ENCODE assay signal across 2 cellular contexts in the genomic region with DNA sequence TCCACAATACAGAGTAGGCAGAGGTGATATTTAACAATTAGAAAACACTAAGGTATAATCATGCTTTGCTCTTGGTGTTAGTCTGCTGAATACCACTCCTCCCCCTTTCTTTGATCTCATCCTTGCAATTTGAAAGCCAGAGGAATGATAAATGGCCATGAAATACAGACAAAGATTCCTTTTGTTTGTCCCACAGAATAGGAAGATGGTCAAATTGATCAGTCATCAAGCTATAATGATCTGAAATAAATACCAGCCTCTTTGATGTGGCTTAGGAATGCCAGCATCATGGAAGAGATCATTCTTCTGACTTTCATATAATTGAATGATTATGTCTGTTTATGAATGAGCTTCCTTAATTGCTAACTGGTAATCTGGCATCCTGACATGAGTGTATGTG.
TF ChIP-seq lines count a peak whose summit lies in the region.

No MANE protein-coding gene starts in this region.

TF ChIP-seq in GM23338, 12 proteins besides CTCF, POLR2A, EP300 and RAD21 (continued from another document):
- TF ChIP-seq JUNB (IDR thresholded peaks at IDR 0.05; ENCODE audit: unreplicated experiment) (no peak), EZH2phosphoT487 (IDR thresholded peaks at IDR 0.05; ENCODE audit: unreplicated experiment) (no peak), POLR2AphosphoS5 (IDR thresholded peaks at IDR 0.05; ENCODE audit: low read depth) (no peak), EZH2 (IDR thresholded peaks at IDR 0.05; ENCODE audit: low read depth, unreplicated experiment) (no peak), CREB1 (CRISPR knock-in tag; IDR thresholded peaks at IDR 0.05; ENCODE audit: low read depth) (no peak), ZNF331 (CRISPR knock-in tag; IDR thresholded peaks at IDR 0.05; ENCODE audit: low read depth) (no peak), NANOG (IDR thresholded peaks at IDR 0.05; ENCODE audit: borderline replicate concordance) (no peak), STAT1 (IDR thresholded peaks at IDR 0.05; ENCODE audit: unreplicated experiment) (no peak), ZNF114 (CRISPR knock-in tag; IDR thresholded peaks at IDR 0.05) (no peak)
- TF ChIP-seq, protein P1, sequence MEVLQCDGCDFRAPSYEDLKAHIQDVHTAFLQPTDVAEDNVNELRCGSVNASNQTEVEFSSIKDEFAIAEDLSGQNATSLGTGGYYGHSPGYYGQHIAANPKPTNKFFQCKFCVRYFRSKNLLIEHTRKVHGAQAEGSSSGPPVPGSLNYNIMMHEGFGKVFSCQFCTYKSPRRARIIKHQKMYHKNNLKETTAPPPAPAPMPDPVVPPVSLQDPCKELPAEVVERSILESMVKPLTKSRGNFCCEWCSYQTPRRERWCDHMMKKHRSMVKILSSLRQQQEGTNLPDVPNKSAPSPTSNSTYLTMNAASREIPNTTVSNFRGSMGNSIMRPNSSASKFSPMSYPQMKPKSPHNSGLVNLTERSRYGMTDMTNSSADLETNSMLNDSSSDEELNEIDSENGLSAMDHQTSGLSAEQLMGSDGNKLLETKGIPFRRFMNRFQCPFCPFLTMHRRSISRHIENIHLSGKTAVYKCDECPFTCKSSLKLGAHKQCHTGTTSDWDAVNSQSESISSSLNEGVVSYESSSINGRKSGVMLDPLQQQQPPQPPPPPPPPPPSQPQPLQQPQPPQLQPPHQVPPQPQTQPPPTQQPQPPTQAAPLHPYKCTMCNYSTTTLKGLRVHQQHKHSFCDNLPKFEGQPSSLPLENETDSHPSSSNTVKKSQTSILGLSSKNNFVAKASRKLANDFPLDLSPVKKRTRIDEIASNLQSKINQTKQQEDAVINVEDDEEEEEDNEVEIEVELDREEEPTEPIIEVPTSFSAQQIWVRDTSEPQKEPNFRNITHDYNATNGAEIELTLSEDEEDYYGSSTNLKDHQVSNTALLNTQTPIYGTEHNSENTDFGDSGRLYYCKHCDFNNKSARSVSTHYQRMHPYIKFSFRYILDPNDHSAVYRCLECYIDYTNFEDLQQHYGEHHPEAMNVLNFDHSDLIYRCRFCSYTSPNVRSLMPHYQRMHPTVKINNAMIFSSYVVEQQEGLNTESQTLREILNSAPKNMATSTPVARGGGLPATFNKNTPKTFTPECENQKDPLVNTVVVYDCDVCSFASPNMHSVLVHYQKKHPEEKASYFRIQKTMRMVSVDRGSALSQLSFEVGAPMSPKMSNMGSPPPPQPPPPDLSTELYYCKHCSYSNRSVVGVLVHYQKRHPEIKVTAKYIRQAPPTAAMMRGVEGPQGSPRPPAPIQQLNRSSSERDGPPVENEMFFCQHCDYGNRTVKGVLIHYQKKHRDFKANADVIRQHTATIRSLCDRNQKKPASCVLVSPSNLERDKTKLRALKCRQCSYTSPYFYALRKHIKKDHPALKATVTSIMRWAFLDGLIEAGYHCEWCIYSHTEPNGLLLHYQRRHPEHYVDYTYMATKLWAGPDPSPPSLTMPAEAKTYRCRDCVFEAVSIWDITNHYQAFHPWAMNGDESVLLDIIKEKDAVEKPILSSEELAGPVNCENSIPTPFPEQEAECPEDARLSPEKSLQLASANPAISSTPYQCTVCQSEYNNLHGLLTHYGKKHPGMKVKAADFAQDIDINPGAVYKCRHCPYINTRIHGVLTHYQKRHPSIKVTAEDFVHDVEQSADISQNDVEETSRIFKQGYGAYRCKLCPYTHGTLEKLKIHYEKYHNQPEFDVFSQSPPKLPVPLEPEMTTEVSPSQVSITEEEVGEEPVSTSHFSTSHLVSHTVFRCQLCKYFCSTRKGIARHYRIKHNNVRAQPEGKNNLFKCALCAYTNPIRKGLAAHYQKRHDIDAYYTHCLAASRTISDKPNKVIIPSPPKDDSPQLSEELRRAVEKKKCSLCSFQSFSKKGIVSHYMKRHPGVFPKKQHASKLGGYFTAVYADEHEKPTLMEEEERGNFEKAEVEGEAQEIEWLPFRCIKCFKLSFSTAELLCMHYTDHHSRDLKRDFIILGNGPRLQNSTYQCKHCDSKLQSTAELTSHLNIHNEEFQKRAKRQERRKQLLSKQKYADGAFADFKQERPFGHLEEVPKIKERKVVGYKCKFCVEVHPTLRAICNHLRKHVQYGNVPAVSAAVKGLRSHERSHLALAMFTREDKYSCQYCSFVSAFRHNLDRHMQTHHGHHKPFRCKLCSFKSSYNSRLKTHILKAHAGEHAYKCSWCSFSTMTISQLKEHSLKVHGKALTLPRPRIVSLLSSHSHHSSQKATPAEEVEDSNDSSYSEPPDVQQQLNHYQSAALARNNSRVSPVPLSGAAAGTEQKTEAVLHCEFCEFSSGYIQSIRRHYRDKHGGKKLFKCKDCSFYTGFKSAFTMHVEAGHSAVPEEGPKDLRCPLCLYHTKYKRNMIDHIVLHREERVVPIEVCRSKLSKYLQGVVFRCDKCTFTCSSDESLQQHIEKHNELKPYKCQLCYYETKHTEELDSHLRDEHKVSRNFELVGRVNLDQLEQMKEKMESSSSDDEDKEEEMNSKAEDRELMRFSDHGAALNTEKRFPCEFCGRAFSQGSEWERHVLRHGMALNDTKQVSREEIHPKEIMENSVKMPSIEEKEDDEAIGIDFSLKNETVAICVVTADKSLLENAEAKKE (CRISPR knock-in tag; IDR thresholded peaks at IDR 0.05) = no peak
- TF ChIP-seq, protein P2, sequence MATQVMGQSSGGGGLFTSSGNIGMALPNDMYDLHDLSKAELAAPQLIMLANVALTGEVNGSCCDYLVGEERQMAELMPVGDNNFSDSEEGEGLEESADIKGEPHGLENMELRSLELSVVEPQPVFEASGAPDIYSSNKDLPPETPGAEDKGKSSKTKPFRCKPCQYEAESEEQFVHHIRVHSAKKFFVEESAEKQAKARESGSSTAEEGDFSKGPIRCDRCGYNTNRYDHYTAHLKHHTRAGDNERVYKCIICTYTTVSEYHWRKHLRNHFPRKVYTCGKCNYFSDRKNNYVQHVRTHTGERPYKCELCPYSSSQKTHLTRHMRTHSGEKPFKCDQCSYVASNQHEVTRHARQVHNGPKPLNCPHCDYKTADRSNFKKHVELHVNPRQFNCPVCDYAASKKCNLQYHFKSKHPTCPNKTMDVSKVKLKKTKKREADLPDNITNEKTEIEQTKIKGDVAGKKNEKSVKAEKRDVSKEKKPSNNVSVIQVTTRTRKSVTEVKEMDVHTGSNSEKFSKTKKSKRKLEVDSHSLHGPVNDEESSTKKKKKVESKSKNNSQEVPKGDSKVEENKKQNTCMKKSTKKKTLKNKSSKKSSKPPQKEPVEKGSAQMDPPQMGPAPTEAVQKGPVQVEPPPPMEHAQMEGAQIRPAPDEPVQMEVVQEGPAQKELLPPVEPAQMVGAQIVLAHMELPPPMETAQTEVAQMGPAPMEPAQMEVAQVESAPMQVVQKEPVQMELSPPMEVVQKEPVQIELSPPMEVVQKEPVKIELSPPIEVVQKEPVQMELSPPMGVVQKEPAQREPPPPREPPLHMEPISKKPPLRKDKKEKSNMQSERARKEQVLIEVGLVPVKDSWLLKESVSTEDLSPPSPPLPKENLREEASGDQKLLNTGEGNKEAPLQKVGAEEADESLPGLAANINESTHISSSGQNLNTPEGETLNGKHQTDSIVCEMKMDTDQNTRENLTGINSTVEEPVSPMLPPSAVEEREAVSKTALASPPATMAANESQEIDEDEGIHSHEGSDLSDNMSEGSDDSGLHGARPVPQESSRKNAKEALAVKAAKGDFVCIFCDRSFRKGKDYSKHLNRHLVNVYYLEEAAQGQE (IDR thresholded peaks at IDR 0.05; ENCODE audit: unreplicated experiment) = no peak
TF ChIP-seq in GM23338: peak in this region for 0.

TF ChIP-seq in WTC11, 78 proteins besides CTCF, POLR2A, EP300 and RAD21 (continued from another document):
- TF ChIP-seq, protein P3, sequence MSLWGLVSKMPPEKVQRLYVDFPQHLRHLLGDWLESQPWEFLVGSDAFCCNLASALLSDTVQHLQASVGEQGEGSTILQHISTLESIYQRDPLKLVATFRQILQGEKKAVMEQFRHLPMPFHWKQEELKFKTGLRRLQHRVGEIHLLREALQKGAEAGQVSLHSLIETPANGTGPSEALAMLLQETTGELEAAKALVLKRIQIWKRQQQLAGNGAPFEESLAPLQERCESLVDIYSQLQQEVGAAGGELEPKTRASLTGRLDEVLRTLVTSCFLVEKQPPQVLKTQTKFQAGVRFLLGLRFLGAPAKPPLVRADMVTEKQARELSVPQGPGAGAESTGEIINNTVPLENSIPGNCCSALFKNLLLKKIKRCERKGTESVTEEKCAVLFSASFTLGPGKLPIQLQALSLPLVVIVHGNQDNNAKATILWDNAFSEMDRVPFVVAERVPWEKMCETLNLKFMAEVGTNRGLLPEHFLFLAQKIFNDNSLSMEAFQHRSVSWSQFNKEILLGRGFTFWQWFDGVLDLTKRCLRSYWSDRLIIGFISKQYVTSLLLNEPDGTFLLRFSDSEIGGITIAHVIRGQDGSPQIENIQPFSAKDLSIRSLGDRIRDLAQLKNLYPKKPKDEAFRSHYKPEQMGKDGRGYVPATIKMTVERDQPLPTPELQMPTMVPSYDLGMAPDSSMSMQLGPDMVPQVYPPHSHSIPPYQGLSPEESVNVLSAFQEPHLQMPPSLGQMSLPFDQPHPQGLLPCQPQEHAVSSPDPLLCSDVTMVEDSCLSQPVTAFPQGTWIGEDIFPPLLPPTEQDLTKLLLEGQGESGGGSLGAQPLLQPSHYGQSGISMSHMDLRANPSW (CRISPR knock-in tag; conservative IDR thresholded peaks at IDR 0.05; ENCODE audit: low read depth) = no peak
- no peak for TF ChIP-seq ZNF396 (CRISPR knock-in tag; IDR thresholded peaks at IDR 0.05; ENCODE audit: borderline replicate concordance)
- TF ChIP-seq GABPB1 (CRISPR knock-in tag; IDR thresholded peaks at IDR 0.05) = no peak
- TF ChIP-seq, protein P4, sequence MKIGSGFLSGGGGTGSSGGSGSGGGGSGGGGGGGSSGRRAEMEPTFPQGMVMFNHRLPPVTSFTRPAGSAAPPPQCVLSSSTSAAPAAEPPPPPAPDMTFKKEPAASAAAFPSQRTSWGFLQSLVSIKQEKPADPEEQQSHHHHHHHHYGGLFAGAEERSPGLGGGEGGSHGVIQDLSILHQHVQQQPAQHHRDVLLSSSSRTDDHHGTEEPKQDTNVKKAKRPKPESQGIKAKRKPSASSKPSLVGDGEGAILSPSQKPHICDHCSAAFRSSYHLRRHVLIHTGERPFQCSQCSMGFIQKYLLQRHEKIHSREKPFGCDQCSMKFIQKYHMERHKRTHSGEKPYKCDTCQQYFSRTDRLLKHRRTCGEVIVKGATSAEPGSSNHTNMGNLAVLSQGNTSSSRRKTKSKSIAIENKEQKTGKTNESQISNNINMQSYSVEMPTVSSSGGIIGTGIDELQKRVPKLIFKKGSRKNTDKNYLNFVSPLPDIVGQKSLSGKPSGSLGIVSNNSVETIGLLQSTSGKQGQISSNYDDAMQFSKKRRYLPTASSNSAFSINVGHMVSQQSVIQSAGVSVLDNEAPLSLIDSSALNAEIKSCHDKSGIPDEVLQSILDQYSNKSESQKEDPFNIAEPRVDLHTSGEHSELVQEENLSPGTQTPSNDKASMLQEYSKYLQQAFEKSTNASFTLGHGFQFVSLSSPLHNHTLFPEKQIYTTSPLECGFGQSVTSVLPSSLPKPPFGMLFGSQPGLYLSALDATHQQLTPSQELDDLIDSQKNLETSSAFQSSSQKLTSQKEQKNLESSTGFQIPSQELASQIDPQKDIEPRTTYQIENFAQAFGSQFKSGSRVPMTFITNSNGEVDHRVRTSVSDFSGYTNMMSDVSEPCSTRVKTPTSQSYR (CRISPR knock-in tag; IDR thresholded peaks at IDR 0.05) = no peak
- TF ChIP-seq, protein P5, sequence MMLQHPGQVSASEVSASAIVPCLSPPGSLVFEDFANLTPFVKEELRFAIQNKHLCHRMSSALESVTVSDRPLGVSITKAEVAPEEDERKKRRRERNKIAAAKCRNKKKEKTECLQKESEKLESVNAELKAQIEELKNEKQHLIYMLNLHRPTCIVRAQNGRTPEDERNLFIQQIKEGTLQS (CRISPR knock-in tag; conservative IDR thresholded peaks at IDR 0.05) = no peak
